In genomic region chr20:48697845-48698491, GRCh38 we compare ENCODE assay signal across 8 cellular contexts.
DNase-seq lines count a peak whose midpoint lies in the region; ATAC-seq and TF ChIP-seq lines count a peak whose summit lies in the region.

No MANE protein-coding gene starts in this region.

- intact Hi-C loops in esophagus muscularis mucosa (cut with DNase I) = no loop called here

- no peak for TF ChIP-seq POLR2A in esophagus muscularis mucosa (IDR thresholded peaks at IDR 0.05; ENCODE audit: low read depth)

- no peak overlapping the region for H3K4me3 ChIP-seq in epithelial cell of proximal tubule (ENCODE audit: low read depth, low read length)
- no peak overlapping the region for H3K4me3 ChIP-seq in neutrophil (ENCODE audit: low read depth in 1 of 2, low read length in 1 of 2)
- H3K4me3 ChIP-seq in esophagus muscularis mucosa = no peak overlapping the region

- H3K36me3 ChIP-seq in neutrophil (peaks cover 98% of the 10 kb centered on the region), esophagus muscularis mucosa (peaks cover 0 to 32% (median 3%) of the 10 kb centered on the region in 4 donors)

- 55% methylated on average over 8 of the region's 8 CpGs for WGBS in esophagus muscularis mucosa

- no peaks in the 10 kb centered on the region for H3K27me3 ChIP-seq in neutrophil
- no peaks in the 10 kb centered on the region for H3K27me3 ChIP-seq in esophagus muscularis mucosa

- CTCF ChIA-PET in RWPE1 (lab: Yijun Ruan, JAX) = interaction anchor here (0.6 to 1.1 kb wide), 3 partner anchors 38 to 174 kb away, joined by 3 read pairs; no protein-coding TSS in a partner anchor

- TF ChIP-seq CTCF in RWPE1 (conservative IDR thresholded peaks at IDR 0.05; ENCODE audit: low read depth) (no peak), epithelial cell of proximal tubule (conservative IDR thresholded peaks at IDR 0.05; ENCODE audit: low read depth, low read length) (no peak), neutrophil (IDR thresholded peaks at IDR 0.05) (no peak), esophagus muscularis mucosa (IDR thresholded peaks at IDR 0.05) (no peak)

- POLR2A ChIA-PET in RWPE1 (lab: Yijun Ruan, JAX; ENCODE audit: low non-redundant PET) = no interaction called here

- H3K4me1 ChIP-seq in neutrophil (ENCODE audit: control insufficient read depth in 1 of 2, insufficient read depth in 1 of 2, low read depth in 1 of 2, low read length in 1 of 2) = peaks cover 0 to 6% of the 10 kb centered on the region in 2 experiments
- peaks cover 13 to 18% (median 16%) of the 10 kb centered on the region in 4 donors for H3K4me1 ChIP-seq in esophagus muscularis mucosa

- TF ChIP-seq EP300 in esophagus muscularis mucosa (IDR thresholded peaks at IDR 0.05) = no peak

- DNase-seq in HPDE6-E6E7 (ENCODE audit: extremely low spot score) (peak; percentile 95), RWPE1 (ENCODE audit: low spot score) (peak; percentile 99), epithelial cell of proximal tubule (ENCODE audit: low read depth) (peak; percentile 33), GM19240 (ENCODE audit: insufficient read length, low spot score) (no peak), occipital lobe (lab: John Stamatoyannopoulos, UW) (no peak), esophagus muscularis mucosa (ENCODE audit: extremely low spot score) (no peak)

- H3K27ac ChIP-seq in RWPE1 = peak overlapping the region; percentile 58
- H3K27ac ChIP-seq in neutrophil = peak overlapping the region; percentile 29
- peak overlapping the region in 2 of 4 donors; percentile 29 to 58 for H3K27ac ChIP-seq in esophagus muscularis mucosa (replicated peaks in 1 of 4)

- no peaks in the 10 kb centered on the region for H3K9me3 ChIP-seq in neutrophil
- H3K9me3 ChIP-seq in esophagus muscularis mucosa = no peaks in the 10 kb centered on the region

- no peak for ATAC-seq in HG03565 (IDR thresholded peaks at IDR 0.05; ENCODE audit: unreplicated experiment)

Comparison
In these comparisons a context has a peak if more than half of its experiments do, and no peak if none do; other contexts are left out.
1. DNase-seq: peak in HPDE6-E6E7 (single experiment), RWPE1 (single experiment) and epithelial cell of proximal tubule (single experiment); none in GM19240 (single experiment), occipital lobe (single experiment) and esophagus muscularis mucosa (single experiment).